14 cellular contexts compared by ENCODE assay signal in the genomic region with DNA sequence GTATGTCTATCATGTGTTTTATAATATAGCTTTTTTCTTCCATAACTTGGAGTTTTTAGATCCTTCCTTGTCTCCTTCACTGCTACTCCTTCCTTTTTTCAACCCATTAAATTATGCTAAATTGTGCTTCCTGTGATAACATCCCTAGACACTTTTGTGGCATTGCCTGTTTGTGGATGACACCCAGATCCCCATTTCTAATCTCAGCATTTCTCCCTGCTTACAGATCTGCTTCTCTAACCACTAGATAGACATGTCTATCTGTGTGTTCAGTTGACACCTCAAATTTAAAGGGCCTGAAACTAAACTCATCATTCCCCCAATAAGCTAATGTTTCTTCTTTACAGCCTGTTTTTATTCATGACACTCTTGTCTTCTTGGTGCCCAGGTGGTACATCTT.
DNase-seq lines count a peak whose midpoint lies in the region; ATAC-seq, FAIRE-seq and TF ChIP-seq lines count a peak whose summit lies in the region.
"Had no signal": no experiment of that assay in that cellular context is flagged by ENCODE, and none has a peak within 500 bp of the region (broad histone marks: within the 10 kb centered on the region; RNA-seq: fewer than 3 reads in every experiment).

No MANE protein-coding gene starts in this region.

- H4K20me1 ChIP-seq in BLaER1 = no peaks in the 10 kb centered on the region
- H4K20me1 ChIP-seq in MM.1S (ENCODE audit: insufficient read depth, low read length) = no peaks in the 10 kb centered on the region

- ATAC-seq in CD4-positive, CD25-positive, alpha-beta regulatory T cell (ENCODE audit: low read depth in 2 of 2) = no peak
- peak; percentile 61 for ATAC-seq in T-helper 17 cell
- no peak for ATAC-seq in memory B cell (ENCODE audit: low read depth)

- peaks cover 22% of the 10 kb centered on the region for H3K36me3 Mint-ChIP-seq in CD4-positive, CD25-positive, alpha-beta regulatory T cell
- H3K36me3 Mint-ChIP-seq in T-helper 17 cell (ENCODE audit: low read depth) (peaks cover 6% of the 10 kb centered on the region), memory B cell (peaks cover 35% of the 10 kb centered on the region)

- DNase-seq in CD4-positive, CD25-positive, alpha-beta regulatory T cell = peak in 1 of 3 donors; percentile 38
- DNase-seq in T-helper 17 cell (no peak), memory B cell (ENCODE audit: low spot score in 2 of 2) (no peak), MM.1S (no peak), GM19239 (ENCODE audit: insufficient read length, low spot score) (no peak), colonic mucosa (no peak), NCI-H510A treated with DMSO at 0.1 percent for 48 hours (lab: John Stamatoyannopoulos, UW) (no peak)
- DNase-seq: body of pancreas, NCI-H1417 treated with DMSO at 0.1 percent for 48 hours had no signal

- H3K4me3 ChIP-seq in BLaER1 (no peak overlapping the region), MM.1S (ENCODE audit: low read length) (no peak overlapping the region), colonic mucosa (no peak overlapping the region)
- no peak overlapping the region for H3K4me3 ChIP-seq in CD4-positive, CD25-positive, alpha-beta regulatory T cell (ENCODE audit: low read depth, low read length)
- H3K4me3 ChIP-seq: body of pancreas had no signal

- no peak overlapping the region for H3K9ac ChIP-seq in BLaER1
- H3K9ac ChIP-seq in MM.1S (ENCODE audit: low read length) = no peak overlapping the region
- no peak overlapping the region for H3K9ac ChIP-seq in colonic mucosa (ENCODE audit: low read depth in 2 of 2, low read length in 2 of 2)

- TF ChIP-seq CTCF in MM.1S (IDR thresholded peaks at IDR 0.05; ENCODE audit: low read length) (no peak), colonic mucosa (IDR thresholded peaks at IDR 0.05) (no peak)

- no peak for FAIRE-seq in GM19239 (lab: Jason Lieb, UNC)
- FAIRE-seq: colon had no signal

- H3K4me1 Mint-ChIP-seq in CD4-positive, CD25-positive, alpha-beta regulatory T cell = peaks cover 23 to 28% (median 26%) of the 10 kb centered on the region in 4 donors
- H3K4me1 Mint-ChIP-seq in T-helper 17 cell (peaks cover 34% of the 10 kb centered on the region), memory B cell (peaks cover 13% of the 10 kb centered on the region)

- H3K4me1 ChIP-seq in BLaER1 (peaks cover 38% of the 10 kb centered on the region), MM.1S (ENCODE audit: low read length) (peaks cover 3% of the 10 kb centered on the region; the same call in 1 of the 2 replicates), colonic mucosa (no peaks in the 10 kb centered on the region)
- peaks cover 17% of the 10 kb centered on the region for H3K4me1 ChIP-seq in CD4-positive, CD25-positive, alpha-beta regulatory T cell (ENCODE audit: control insufficient read depth, insufficient read depth, low read length, poor library complexity, severe bottlenecking)

- H3K9me2 ChIP-seq in MM.1S (replicated peaks; ENCODE audit: insufficient read depth, low read length) = no peaks in the 10 kb centered on the region

- H3K9me3 ChIP-seq in BLaER1 (no peaks in the 10 kb centered on the region), T-helper 17 cell (ENCODE audit: control insufficient read depth, low read length, poor library complexity, severe bottlenecking) (no peaks in the 10 kb centered on the region), MM.1S (replicated peaks; ENCODE audit: insufficient read depth, low read length) (no peaks in the 10 kb centered on the region), colonic mucosa (no peaks in the 10 kb centered on the region)
- no peaks in the 10 kb centered on the region for H3K9me3 ChIP-seq in CD4-positive, CD25-positive, alpha-beta regulatory T cell (ENCODE audit: control insufficient read depth in 2 of 2, low read length in 2 of 2)
- H3K9me3 ChIP-seq: body of pancreas, neutrophil had no signal

- H3K27me3 Mint-ChIP-seq in CD4-positive, CD25-positive, alpha-beta regulatory T cell = no peaks in the 10 kb centered on the region
- H3K27me3 Mint-ChIP-seq in T-helper 17 cell (no peaks in the 10 kb centered on the region), memory B cell (no peaks in the 10 kb centered on the region)

- peak overlapping the region; percentile 38 for H3K4me2 ChIP-seq in BLaER1
- no peak overlapping the region for H3K4me2 ChIP-seq in MM.1S (ENCODE audit: low read depth, low read length)

- no peaks in the 10 kb centered on the region for H3K79me2 ChIP-seq in MM.1S (ENCODE audit: low read length)

- H2AFZ ChIP-seq in MM.1S (ENCODE audit: low read length) = no peak overlapping the region

- intact Hi-C loops in colonic mucosa (cut with DNase I) = no loop called here

- H3K27me3 ChIP-seq in BLaER1 (no peaks in the 10 kb centered on the region), MM.1S (replicated peaks; ENCODE audit: insufficient read depth, low read length) (no peaks in the 10 kb centered on the region), colonic mucosa (no peaks in the 10 kb centered on the region)
- no peaks in the 10 kb centered on the region for H3K27me3 ChIP-seq in CD4-positive, CD25-positive, alpha-beta regulatory T cell (ENCODE audit: control insufficient read depth, insufficient read depth, low read length)
- H3K27me3 ChIP-seq: body of pancreas, neutrophil had no signal

- peak overlapping the region; percentile 11 to 53 (median 43) for H3K27ac Mint-ChIP-seq in CD4-positive, CD25-positive, alpha-beta regulatory T cell
- H3K27ac Mint-ChIP-seq in T-helper 17 cell (peak overlapping the region; percentile 90), memory B cell (peak overlapping the region; percentile 7)

- H3K27ac ChIP-seq in BLaER1 (no peak overlapping the region), MM.1S (ENCODE audit: low read length) (no peak overlapping the region), colonic mucosa (no peak overlapping the region)
- H3K27ac ChIP-seq in CD4-positive, CD25-positive, alpha-beta regulatory T cell (ENCODE audit: insufficient read depth, low read length, poor library complexity, severe bottlenecking) = peak overlapping the region; percentile 48
- H3K27ac ChIP-seq: neutrophil, RWPE1 had no signal

- H3F3A ChIP-seq in MM.1S (ENCODE audit: insufficient read depth, low read length) = no peaks in the 10 kb centered on the region

- H3K36me3 ChIP-seq in BLaER1 = peaks cover 9% of the 10 kb centered on the region; the same call in 1 of the 2 replicates
- H3K36me3 ChIP-seq in CD4-positive, CD25-positive, alpha-beta regulatory T cell (ENCODE audit: control insufficient read depth, insufficient read depth, low read length) = peaks cover 2% of the 10 kb centered on the region
- H3K36me3 ChIP-seq in MM.1S (replicated peaks; ENCODE audit: insufficient read depth, low read length) = no peaks in the 10 kb centered on the region
- no peaks in the 10 kb centered on the region for H3K36me3 ChIP-seq in colonic mucosa
- H3K36me3 ChIP-seq: neutrophil had no signal

- H3K9me3 Mint-ChIP-seq in CD4-positive, CD25-positive, alpha-beta regulatory T cell = no peaks in the 10 kb centered on the region
- H3K9me3 Mint-ChIP-seq in memory B cell = no peaks in the 10 kb centered on the region
- H3K9me3 Mint-ChIP-seq: activated naive CD4-positive, alpha-beta T cell treated with anti-CD3 and anti-CD28 coated beads, Interleukin-2, amount 50 U/mL, for 72 hours had no signal

- H3K4me3 Mint-ChIP-seq in CD4-positive, CD25-positive, alpha-beta regulatory T cell = no peak overlapping the region
- H3K4me3 Mint-ChIP-seq in T-helper 17 cell = peak overlapping the region; percentile 47
- no peak overlapping the region for H3K4me3 Mint-ChIP-seq in memory B cell

Comparison
In these comparisons a context has a peak if more than half of its experiments do, and no peak if none do; other contexts are left out.
1. H3K27ac Mint-ChIP-seq: peak in every context shown above with its lines; median percentile 90 in T-helper 17 cell; 43 in CD4-positive, CD25-positive, alpha-beta regulatory T cell; 7 in memory B cell.